28 cellular contexts compared by ENCODE assay signal in the genomic region with DNA sequence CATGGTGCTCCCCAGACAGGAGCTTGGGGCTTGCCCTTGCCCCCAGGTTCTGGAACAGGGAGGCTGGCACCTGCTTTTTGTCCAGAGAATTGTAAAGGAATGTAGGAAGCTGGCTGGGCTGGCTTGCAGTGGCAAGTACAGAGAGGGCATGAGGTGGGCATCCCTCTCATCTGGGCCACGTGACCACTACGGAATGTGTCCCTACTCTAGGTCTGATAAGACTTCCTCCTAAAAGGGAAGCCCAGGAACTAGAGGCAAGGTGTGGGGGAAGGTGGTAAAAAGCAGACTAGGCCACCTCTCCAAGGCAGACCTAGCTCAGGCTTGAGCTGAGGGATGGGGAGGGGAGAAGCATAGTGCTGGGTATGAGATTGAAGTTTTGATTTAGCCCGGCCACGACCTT. TPM values are rescaled to one million over a fixed set of nuclear protein-coding genes. Genes with fewer than 3 reads are reported as not detected.
"Had no signal": no experiment of that assay in that cellular context is flagged by ENCODE, and none has a peak within 500 bp of the region (broad histone marks: within the 10 kb centered on the region; RNA-seq: fewer than 3 reads in every experiment).

No MANE protein-coding gene starts in this region.

- H3K4me2 ChIP-seq: hepatocyte had no signal

- H3K27ac ChIP-seq: coronary artery, gastroesophageal sphincter, hepatocyte, right lobe of liver, tibial artery had no signal

- FAIRE-seq: endothelial cell of umbilical vein, keratinocyte had no signal

- H3K9me3 Mint-ChIP-seq: activated naive CD4-positive, alpha-beta T cell treated with anti-CD3 and anti-CD28 coated beads, Interleukin-2, amount 50 U/mL, for 72 hours; activated T-cell treated with anti-CD3 and anti-CD28 coated beads, Interleukin-2, amount 50 U/mL, for 72 hours; effector memory CD8-positive, alpha-beta T cell; natural killer cell; stimulated activated naive CD8-positive, alpha-beta T cell treated with anti-CD3 and anti-CD28 coated beads, Interleukin-15, amount 100 ng/mL, for 72 hours had no signal

- H3K4me3 ChIP-seq: coronary artery, gastroesophageal sphincter, hepatocyte, right lobe of liver, tibial artery had no signal

- H3K4me1 ChIP-seq: tibial artery had no signal

- H3K9me3 ChIP-seq: gastroesophageal sphincter, right lobe of liver, tibial artery had no signal

- ATAC-seq: activated T-cell treated with anti-CD3 and anti-CD28 coated beads, Interleukin-2, amount 50 U/mL, for 72 hours; effector memory CD8-positive, alpha-beta T cell; stimulated activated naive CD8-positive, alpha-beta T cell treated with anti-CD3 and anti-CD28 coated beads, Interleukin-15, amount 100 ng/mL, for 72 hours had no signal

- H3K36me3 ChIP-seq: gastroesophageal sphincter, right lobe of liver, tibial artery had no signal

- H3K27ac Mint-ChIP-seq: activated T-cell treated with anti-CD3 and anti-CD28 coated beads, Interleukin-2, amount 50 U/mL, for 72 hours; natural killer cell; stimulated activated naive CD8-positive, alpha-beta T cell treated with anti-CD3 and anti-CD28 coated beads, Interleukin-15, amount 100 ng/mL, for 72 hours had no signal

- H3K4me3 Mint-ChIP-seq: activated T-cell treated with anti-CD3 and anti-CD28 coated beads, Interleukin-2, amount 50 U/mL, for 72 hours; effector memory CD8-positive, alpha-beta T cell; natural killer cell; stimulated activated naive CD8-positive, alpha-beta T cell treated with anti-CD3 and anti-CD28 coated beads, Interleukin-15, amount 100 ng/mL, for 72 hours had no signal

- H3K27me3 ChIP-seq: gastroesophageal sphincter, hepatocyte, right lobe of liver had no signal

- DNase-seq: activated CD4-positive, alpha-beta T cell treated with anti-CD3 and anti-CD28 coated beads for 4 hours; activated CD4-positive, alpha-beta T cell treated with anti-CD3 and anti-CD28 coated beads, Interleukin-2, amount 50 U/mL, for 4 hours; activated CD4-positive, CD25-positive, alpha-beta regulatory T cell; activated naive CD4-positive, alpha-beta T cell; activated T-cell treated with anti-CD3 and anti-CD28 coated beads for 4 hours; cerebellar nuclear complex; natural killer cell; posterior cingulate gyrus; stimulated activated CD4-positive, alpha-beta T cell treated with anti-CD3 and anti-CD28 coated beads, Interleukin-2, amount 100 ng/mL, for 48 hours; stimulated activated naive CD8-positive, alpha-beta T cell treated with anti-CD3 and anti-CD28 coated beads, Interleukin-15, amount 100 ng/mL, for 72 hours had no signal

- H3K4me1 Mint-ChIP-seq: natural killer cell; stimulated activated naive CD8-positive, alpha-beta T cell treated with anti-CD3 and anti-CD28 coated beads, Interleukin-15, amount 100 ng/mL, for 72 hours had no signal

- H3K36me3 Mint-ChIP-seq: activated naive CD4-positive, alpha-beta T cell treated with anti-CD3 and anti-CD28 coated beads, Interleukin-2, amount 50 U/mL, for 72 hours; natural killer cell had no signal

RNA-seq across cellular contexts. Expression of a gene that starts 42.0 kb away (rescaled TPM):
- total RNA-seq: activated naive CD4-positive, alpha-beta T cell treated with anti-CD3 and anti-CD28 coated beads, Interleukin-2, amount 50 U/mL, for 72 hours; activated T-cell treated with anti-CD3 and anti-CD28 coated beads, Interleukin-2, amount 50 U/mL, for 72 hours; endothelial cell of umbilical vein; fibroblast of lung; fibroblast of villous mesenchyme; gastroesophageal sphincter; left cardiac atrium; lower leg skin; mononuclear cell; natural killer cell; omental fat pad; T-helper 1 cell treated with Interleukin-12 subunit alpha and Interleukin-12 subunit beta and Interleukin-4 antibody, amounts not matched to agents 30 ng/mL and 1 ng/mL, for 36 hours; urinary bladder had no signal
- polyA plus RNA-seq: endothelial cell of umbilical vein, fibroblast of lung, keratinocyte, urinary bladder had no signal

RNA-seq across cellular contexts. Expression of a gene that starts 52.8 kb away (rescaled TPM):
- total RNA-seq: activated naive CD4-positive, alpha-beta T cell treated with anti-CD3 and anti-CD28 coated beads, Interleukin-2, amount 50 U/mL, for 72 hours; activated T-cell treated with anti-CD3 and anti-CD28 coated beads, Interleukin-2, amount 50 U/mL, for 72 hours; endothelial cell of umbilical vein; fibroblast of lung; fibroblast of villous mesenchyme; lower leg skin; mononuclear cell; natural killer cell; omental fat pad; right lobe of liver; T-helper 1 cell treated with Interleukin-12 subunit alpha and Interleukin-12 subunit beta and Interleukin-4 antibody, amounts not matched to agents 30 ng/mL and 1 ng/mL, for 36 hours had no signal
- polyA plus RNA-seq: endothelial cell of umbilical vein, fibroblast of lung had no signal
